In genomic region chr2:6914829-6915228, GRCh38 we compare ENCODE assay signal across 10 cellular contexts. TPM values are rescaled to one million over a fixed set of nuclear protein-coding genes. Genes with fewer than 3 reads are reported as not detected.
DNase-seq lines count a peak whose midpoint lies in the region; ATAC-seq and TF ChIP-seq lines count a peak whose summit lies in the region.
"Had no signal": no experiment of that assay in that cellular context is flagged by ENCODE, and none has a peak within 500 bp of the region (broad histone marks: within the 10 kb centered on the region; RNA-seq: fewer than 3 reads in every experiment).

No MANE protein-coding gene starts in this region.

- peak overlapping the region; percentile 80 for H3K27ac Mint-ChIP-seq in activated T-cell treated with anti-CD3 and anti-CD28 coated beads, Interleukin-2, amount 50 U/mL, for 24 hours
- H3K27ac Mint-ChIP-seq: neural progenitor cell had no signal

- no peak for TF ChIP-seq CTCF in epithelial cell of esophagus (IDR thresholded peaks at IDR 0.05; ENCODE audit: insufficient read depth, low read depth, low read length, missing control alignments)

- H3K4me3 ChIP-seq in epithelial cell of esophagus (ENCODE audit: low read length): no peak overlapping the region
- H3K4me3 ChIP-seq: neural progenitor cell had no signal

- intact Hi-C loops in Right ventricle myocardium superior (cut with DNase I): loop anchor here (5.0 to 10.0 kb wide), 3 partner anchors 50 to 127 kb away; no protein-coding TSS in a partner anchor

- H3K4me3 Mint-ChIP-seq in activated T-cell treated with anti-CD3 and anti-CD28 coated beads, Interleukin-2, amount 50 U/mL, for 24 hours: peak overlapping the region; percentile 24
- H3K4me3 Mint-ChIP-seq: neural progenitor cell had no signal

- peaks cover 80% of the 10 kb centered on the region for H3K4me1 Mint-ChIP-seq in activated T-cell treated with anti-CD3 and anti-CD28 coated beads, Interleukin-2, amount 50 U/mL, for 24 hours (ENCODE audit: low read depth)

- no peak for DNase-seq in activated T-cell treated with anti-CD3 and anti-CD28 coated beads, Interleukin-2, amount 50 U/mL, for 24 hours
- DNase-seq in activated T-cell treated with anti-CD3 and anti-CD28 coated beads for 4 hours (no peak), epithelial cell of esophagus (ENCODE audit: low read depth) (peak; percentile 61), AG08396 (ENCODE audit: low spot score) (no peak), Right ventricle myocardium superior (no peak)
- peak; percentile 45 for DNase-seq in activated CD4-positive, alpha-beta T cell treated with anti-CD3 and anti-CD28 coated beads for 48 hours
- DNase-seq in stimulated activated naive CD4-positive, alpha-beta T cell treated with Interleukin-2 at 50 U/mL for 16 hours (lab: John Stamatoyannopoulos, UW): peak; percentile 12
- DNase-seq: NCI-H1436 had no signal

- peaks cover 4% of the 10 kb centered on the region for H3K9me3 Mint-ChIP-seq in activated T-cell treated with anti-CD3 and anti-CD28 coated beads, Interleukin-2, amount 50 U/mL, for 24 hours

- ATAC-seq in HG02870 (IDR thresholded peaks at IDR 0.05; ENCODE audit: unreplicated experiment) (no peak), Right ventricle myocardium superior (ENCODE audit: poor library complexity) (no peak)

- peaks cover 51% of the 10 kb centered on the region for H3K36me3 Mint-ChIP-seq in activated T-cell treated with anti-CD3 and anti-CD28 coated beads, Interleukin-2, amount 50 U/mL, for 24 hours (ENCODE audit: low read depth)

- H3K27me3 Mint-ChIP-seq in activated T-cell treated with anti-CD3 and anti-CD28 coated beads, Interleukin-2, amount 50 U/mL, for 24 hours: no peaks in the 10 kb centered on the region

RNA-seq across cellular contexts. Expression of gene RNF144A, which starts 2.4 kb away (rescaled TPM):
- 14.5 TPM for total RNA-seq in Right ventricle myocardium superior

RNA-seq across cellular contexts. Expression of gene RSAD2, which starts 37.3 kb away (rescaled TPM):
- total RNA-seq in Right ventricle myocardium superior: 3.4 TPM

RNA-seq across cellular contexts. Expression of gene CMPK2, which starts 49.1 kb away (rescaled TPM):
- 2.7 TPM for total RNA-seq in Right ventricle myocardium superior

Comparison
In these comparisons a context has a peak if more than half of its experiments do, and no peak if none do; other contexts are left out.
1. DNase-seq: peak in activated CD4-positive, alpha-beta T cell treated with anti-CD3 and anti-CD28 coated beads for 48 hours (single experiment), epithelial cell of esophagus (single experiment) and stimulated activated naive CD4-positive, alpha-beta T cell treated with Interleukin-2 at 50 U/mL for 16 hours (single experiment); none in activated T-cell treated with anti-CD3 and anti-CD28 coated beads, Interleukin-2, amount 50 U/mL, for 24 hours (single experiment), activated T-cell treated with anti-CD3 and anti-CD28 coated beads for 4 hours (single experiment), AG08396 (single experiment) and Right ventricle myocardium superior (single experiment).